Comparison of ENCODE assay signal across 8 cellular contexts in genomic region chr7:73841689-73842247, GRCh38. TPM values are rescaled to one million over a fixed set of nuclear protein-coding genes. Genes with fewer than 3 reads are reported as not detected.
DNase-seq lines count a peak whose midpoint lies in the region; ATAC-seq, FAIRE-seq and TF ChIP-seq lines count a peak whose summit lies in the region.

No MANE protein-coding gene starts in this region.

- no peak for TF ChIP-seq EP300 in GM12878 (IDR thresholded peaks at IDR 0.05; ENCODE audit: borderline replicate concordance in 1 of 2, control insufficient read depth in 1 of 2, low read depth in 2 of 2, low read length in 2 of 2)
- no peak for TF ChIP-seq EP300 in transverse colon (IDR thresholded peaks at IDR 0.05; ENCODE audit: low read depth)

- no peak for TF ChIP-seq RAD21 in GM12878 (IDR thresholded peaks at IDR 0.05; ENCODE audit: insufficient read depth, low read depth, low read length)

- TF ChIP-seq CTCF in GM12878 (IDR thresholded peaks at IDR 0.05 in 2 of 3, conservative IDR thresholded peaks at IDR 0.05 in 1 of 3; ENCODE audit: control insufficient read depth in 2 of 3, extremely low read depth in 1 of 3, insufficient read depth in 1 of 3, low read depth in 3 of 3, low read length in 3 of 3), result no peak
- no peak for TF ChIP-seq CTCF in transverse colon (IDR thresholded peaks at IDR 0.05)

- WGBS in GM12878 (ENCODE audit: insufficient coverage, insufficient replicate concordance, low lambda C conversion rate, missing lambda C conversion rate), result 81% methylated on average over 22 of the region's 25 CpGs
- WGBS in transverse colon (ENCODE audit: low coverage in 1 of 2), 2 donors, result 33% methylated on average over 12 of the region's 25 CpGs; no CpG with 5 or more reads in 1 of the 2 donors

- peak overlapping the region; percentile 89 for H3K4me2 ChIP-seq in GM12878 (ENCODE audit: control insufficient read depth, insufficient read depth)

- FAIRE-seq in GM12878 (lab: Jason Lieb, UNC), result no peak

- H3K4me1 ChIP-seq in GM12878 (ENCODE audit: control insufficient read depth, insufficient read depth, low read length), result peaks cover 19% of the 10 kb centered on the region
- peaks cover 8 to 24% (median 11%) of the 10 kb centered on the region in 4 donors for H3K4me1 ChIP-seq in transverse colon

- RAD21 ChIA-PET in GM12878 (lab: Charles Lee; ENCODE audit: unreplicated experiment), result interaction anchor here (0.9 to 1.8 kb wide), 5 partner anchors 9 to 137 kb away, joined by 3 to 5 read pairs (median 4); partner anchors contain the start of gene ABHD11

- DNase-seq in Right ventricle myocardium superior (peak; percentile 40), Right ventricle myocardium inferior (ENCODE audit: missing footprints) (no peak), GM12878 (ENCODE audit: low read depth, low spot score) (no peak), left lobe of liver (ENCODE audit: low spot score) (no peak), transverse colon (peak; percentile 22), Ammon's horn (ENCODE audit: low spot score) (no peak), NCI-H187 (lab: John Stamatoyannopoulos, UW) (no peak)

- H3K9me3 ChIP-seq in GM12878 (replicated peaks; ENCODE audit: control insufficient read depth, insufficient read depth, low read length), result no peaks in the 10 kb centered on the region
- H3K9me3 ChIP-seq in transverse colon, result no peaks in the 10 kb centered on the region

- SMC1A ChIA-PET in GM12878 (lab: Charles Lee; ENCODE audit: uncharacterized antibody, unreplicated experiment), result interaction anchor here (0.7 kb wide), 1 partner anchor 103 kb away, joined by 3 read pairs; no protein-coding TSS in a partner anchor

- peak overlapping the region; percentile 50; the same call in 1 of the 2 replicates for H3K9ac ChIP-seq in GM12878 (ENCODE audit: control insufficient read depth, insufficient read depth, low read length)

- BruUV-seq in GM12878 (replicated peaks; lab: Mats Ljungman, UMichigan), result no TSS peak

- peak; percentile 40 for ATAC-seq in Right ventricle myocardium superior (ENCODE audit: poor library complexity)
- no peak for ATAC-seq in Right ventricle myocardium inferior
- no peak; the same call in 2 of the 3 replicates for ATAC-seq in GM12878
- ATAC-seq in left lobe of liver, result peak; percentile 41
- ATAC-seq in GM21367 (IDR thresholded peaks at IDR 0.05; ENCODE audit: unreplicated experiment), result no peak

- H3K4me3 ChIP-seq in GM12878 (peak overlapping the region; percentile 72), transverse colon (peak overlapping the region; percentile 29 to 65 (median 52))

- H3K36me3 ChIP-seq in GM12878 (ENCODE audit: control insufficient read depth in 2 of 2, insufficient read depth in 2 of 2, low read length in 1 of 2), result no peaks in the 10 kb centered on the region
- no peaks in the 10 kb centered on the region for H3K36me3 ChIP-seq in transverse colon

- POLR2A ChIA-PET in GM12878 (lab: Charles Lee), result interaction anchor here (1.0 kb wide), 1 partner anchor 112 kb away, joined by 8 read pairs; no protein-coding TSS in a partner anchor

- in situ Hi-C loops in GM12878 (cut with MboI), result no loop called here
- in situ Hi-C loops in transverse colon (cut with MboI; ENCODE audit: low pct_ligation_motif_present in 1 of 4, low pct_unique_long_range_greater_than_20kb in 1 of 4, low sequenced_read_pairs in 3 of 4), result no loop called here

- CTCF ChIA-PET in GM12878 (lab: Yijun Ruan, JAX), result interaction anchor here (0.6 to 1.5 kb wide), 5 partner anchors 13 to 185 kb away, joined by 3 to 9 read pairs (median 3); no protein-coding TSS in a partner anchor

- H2AFZ ChIP-seq in GM12878 (ENCODE audit: control insufficient read depth, low read depth, low read length), result peak overlapping the region; percentile 76

- H3K27ac ChIP-seq in GM12878 (ENCODE audit: control insufficient read depth, insufficient read depth) (peak overlapping the region; percentile 39; the same call in 1 of the 2 replicates), transverse colon (peak overlapping the region; percentile 69 to 84 (median 82))

- TF ChIP-seq POLR2A in GM12878 (IDR thresholded peaks at IDR 0.05; ENCODE audit: low read depth, low read length) (no peak), transverse colon (IDR thresholded peaks at IDR 0.05) (no peak)

- H3K27me3 ChIP-seq in GM12878 (replicated peaks in 1 of 2; ENCODE audit: control insufficient read depth in 2 of 2, insufficient read depth in 2 of 2, low read length in 1 of 2), result no peaks in the 10 kb centered on the region
- no peaks in the 10 kb centered on the region for H3K27me3 ChIP-seq in transverse colon

- intact Hi-C loops in Right ventricle myocardium superior (cut with DNase I), result no loop called here
- intact Hi-C loops in Right ventricle myocardium inferior (cut with DNase I), result no loop called here
- intact Hi-C loops in GM12878 (cut with micrococcal nuclease; ENCODE audit: unreplicated experiment), result no loop called here
- intact Hi-C loops in transverse colon (cut with DNase I; ENCODE audit: low total_unique reads), result no loop called here

- H3K79me2 ChIP-seq in GM12878 (ENCODE audit: control insufficient read depth, insufficient read depth, low read length), result no peaks in the 10 kb centered on the region

- no peaks in the 10 kb centered on the region for H4K20me1 ChIP-seq in GM12878 (ENCODE audit: control insufficient read depth, insufficient read depth)

RNA-seq across cellular contexts. Expression of gene METTL27, which starts 0.5 kb away (rescaled TPM):
- total RNA-seq in Right ventricle myocardium superior, result 0.43 TPM
- total RNA-seq in Right ventricle myocardium inferior, result 0.27 TPM
- total RNA-seq in GM12878 (2013; cell fraction: nucleolus; rRNA removed), result 0.93 and 1.3 TPM in 2 replicates
- total RNA-seq in GM12878 (2014; rRNA removed), result 0.90 and 1.7 TPM in 2 replicates
- total RNA-seq in GM12878 (2014; rRNA removed; fragmentation: Illumina TruSeq; extraction: Trizol), result 0.45 and 0.74 TPM in 2 replicates
- 0.80 and 1.7 TPM in 2 replicates for total RNA-seq in GM12878 (2021)
- not detected for polyA plus RNA-seq in GM12878 (2011; ENCODE audit: low read depth)
- 0.16 and 0.57 TPM in 2 replicates for polyA plus RNA-seq in GM12878 (2011; rRNA removed)
- polyA plus RNA-seq in GM12878 (2011; cell fraction: cytosol; rRNA removed), result 0.55 and 0.72 TPM in 2 replicates
- 0.89 and 1.1 TPM in 2 replicates for polyA plus RNA-seq in GM12878 (2011; cell fraction: nucleus; rRNA removed)
- 1.5 and 1.8 TPM in 2 replicates for polyA plus RNA-seq in GM12878 (2012)
- polyA plus RNA-seq in GM12878 (2014; fragmentation: Illumina TruSeq; extraction: Trizol), result 0.10 TPM in 1 of 2 replicates, not detected in the other
- under 1 TPM; 0.10 to 0.16 TPM for polyA plus RNA-seq in GM12878 (2014; fragmentation: Nextera tagmentation; extraction: Ambion mirVana)
- 1.1 and 1.5 TPM in 2 replicates for polyA plus RNA-seq in GM12878 (2014; rRNA removed)
- 1 to 10 TPM; 3.3 to 3.4 TPM for polyA plus RNA-seq in GM12878 (2016; fragmentation: Nextera tagmentation; extraction: Ambion mirVana)
- polyA minus RNA-seq in GM12878 (2011; rRNA and poly(A)+ RNA removed), result 1.2 TPM in 1 of 2 replicates, not detected in the other
- polyA minus RNA-seq in GM12878 (2011; cell fraction: cytosol; rRNA and poly(A)+ RNA removed), result 1.5 TPM in 1 of 2 replicates, not detected in the other
- polyA minus RNA-seq in GM12878 (2011; cell fraction: nucleus; rRNA and poly(A)+ RNA removed), result 0.77 TPM in 1 of 2 replicates, not detected in the other
- total RNA-seq in left lobe of liver, result 0.96 TPM
- total RNA-seq in transverse colon, result 10 to 100 TPM in 1 of 4 donors, 1 to 10 TPM in 3; 2.6 to 29.5 (median 5.1) TPM

RNA-seq across cellular contexts. Expression of gene CLDN4, which starts 11.0 kb away (rescaled TPM):
- total RNA-seq in Right ventricle myocardium superior (0.11 TPM), Right ventricle myocardium inferior (not detected), GM12878 (2014; rRNA removed) (not detected in 2 replicates), GM12878 (2014; rRNA removed; fragmentation: Illumina TruSeq; extraction: Trizol) (not detected in 2 replicates), GM12878 (2021) (0.24 and 0.38 TPM in 2 replicates), left lobe of liver (1.7 TPM), transverse colon (1,000 to 10,000 TPM in 1 of 4 donors, 100 to 1,000 TPM in 3; 555 to 1,122 (median 815) TPM)
- total RNA-seq in GM12878 (2013; cell fraction: nucleolus; rRNA removed), result not detected in 2 replicates
- not detected for polyA plus RNA-seq in GM12878 (2011; ENCODE audit: low read depth)
- polyA plus RNA-seq in GM12878 (2011; rRNA removed) (0.05 TPM in 1 of 2 replicates, not detected in the other), GM12878 (2014; fragmentation: Illumina TruSeq; extraction: Trizol) (0.04 TPM in 1 of 2 replicates, not detected in the other), GM12878 (2014; fragmentation: Nextera tagmentation; extraction: Ambion mirVana) (not detected), GM12878 (2014; rRNA removed) (0.04 and 0.06 TPM in 2 replicates), GM12878 (2016; fragmentation: Nextera tagmentation; extraction: Ambion mirVana) (not detected)
- 0.03 and 0.07 TPM in 2 replicates for polyA plus RNA-seq in GM12878 (2011; cell fraction: cytosol; rRNA removed)
- not detected in 2 replicates for polyA plus RNA-seq in GM12878 (2011; cell fraction: nucleus; rRNA removed)
- polyA plus RNA-seq in GM12878 (2012), result 0.10 and 0.11 TPM in 2 replicates
- not detected in 2 replicates for polyA minus RNA-seq in GM12878 (2011; rRNA and poly(A)+ RNA removed)
- polyA minus RNA-seq in GM12878 (2011; cell fraction: cytosol; rRNA and poly(A)+ RNA removed), result not detected in 2 replicates
- polyA minus RNA-seq in GM12878 (2011; cell fraction: nucleus; rRNA and poly(A)+ RNA removed), result not detected in 2 replicates

RNA-seq across cellular contexts. Expression of gene TMEM270, which starts 19.2 kb away (rescaled TPM):
- total RNA-seq in Right ventricle myocardium superior, result not detected
- not detected for total RNA-seq in Right ventricle myocardium inferior
- total RNA-seq in GM12878 (2013; cell fraction: nucleolus; rRNA removed), result not detected in 2 replicates
- total RNA-seq in GM12878 (2014; rRNA removed), result not detected in 2 replicates
- not detected in 2 replicates for total RNA-seq in GM12878 (2014; rRNA removed; fragmentation: Illumina TruSeq; extraction: Trizol)
- total RNA-seq in GM12878 (2021), result not detected in 2 replicates
- polyA plus RNA-seq in GM12878 (2011; ENCODE audit: low read depth), result not detected
- not detected in 2 replicates for polyA plus RNA-seq in GM12878 (2011; rRNA removed)
- not detected in 2 replicates for polyA plus RNA-seq in GM12878 (2011; cell fraction: cytosol; rRNA removed)
- polyA plus RNA-seq in GM12878 (2011; cell fraction: nucleus; rRNA removed), result not detected in 2 replicates
- not detected in 2 replicates for polyA plus RNA-seq in GM12878 (2012)
- not detected in 2 replicates for polyA plus RNA-seq in GM12878 (2014; fragmentation: Illumina TruSeq; extraction: Trizol)
- polyA plus RNA-seq in GM12878 (2014; fragmentation: Nextera tagmentation; extraction: Ambion mirVana), result not detected
- polyA plus RNA-seq in GM12878 (2014; rRNA removed), result not detected in 2 replicates
- not detected for polyA plus RNA-seq in GM12878 (2016; fragmentation: Nextera tagmentation; extraction: Ambion mirVana)
- polyA minus RNA-seq in GM12878 (2011; rRNA and poly(A)+ RNA removed), result not detected in 2 replicates
- polyA minus RNA-seq in GM12878 (2011; cell fraction: cytosol; rRNA and poly(A)+ RNA removed), result not detected in 2 replicates
- polyA minus RNA-seq in GM12878 (2011; cell fraction: nucleus; rRNA and poly(A)+ RNA removed), result not detected in 2 replicates
- not detected for total RNA-seq in left lobe of liver
- not detected for total RNA-seq in transverse colon

Comparison
In these comparisons a context has a peak if more than half of its experiments do, and no peak if none do; other contexts are left out.
1. ATAC-seq: peak in Right ventricle myocardium superior (single experiment) and left lobe of liver (single experiment); none in Right ventricle myocardium inferior (single experiment), GM12878 (single experiment) and GM21367 (single experiment).
2. DNase-seq: peak in Right ventricle myocardium superior (single experiment) and transverse colon (single experiment); none in Right ventricle myocardium inferior (single experiment), GM12878 (single experiment), left lobe of liver (single experiment), Ammon's horn (single experiment) and NCI-H187 (0 of 2).
3. RNA of gene CLDN4, which starts 11.0 kb away (total RNA-seq): 555 to 1,122 TPM in transverse colon; 1.7 TPM in left lobe of liver (single experiment), 0.11 TPM in Right ventricle myocardium superior (single experiment), not detected in Right ventricle myocardium inferior (single experiment) and 0.24 to 0.38 TPM in GM12878; every median in the first group is over 100 times any median in the second.